24 cellular contexts compared by ENCODE assay signal in the genomic region with DNA sequence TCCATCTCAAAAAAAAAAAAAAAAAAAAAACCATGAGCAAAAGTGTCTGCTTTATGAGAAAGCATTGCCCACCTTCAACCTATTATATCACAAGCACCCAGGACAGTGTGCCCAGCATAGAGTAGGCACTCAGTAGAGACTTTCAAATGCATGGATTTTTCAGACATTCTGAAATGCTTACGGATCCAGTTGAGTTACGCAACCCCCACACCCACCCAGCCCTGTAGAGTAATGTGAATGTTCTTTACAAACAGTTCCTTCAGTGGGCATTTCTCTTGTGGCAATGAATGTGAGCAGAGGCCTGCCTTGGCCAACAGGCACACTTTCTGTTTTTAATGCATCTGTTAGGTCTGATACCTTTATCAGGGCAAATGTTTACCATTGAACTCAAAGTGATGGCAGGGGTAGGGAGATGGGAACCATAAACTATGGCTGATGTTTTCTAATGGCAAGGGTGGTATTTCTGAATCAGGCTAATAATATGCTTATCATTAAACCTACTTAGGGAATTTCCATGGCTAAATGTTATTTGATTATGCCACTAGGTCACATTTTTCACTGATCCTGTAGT.
"Had no signal": no experiment of that assay in that cellular context is flagged by ENCODE, and none has a peak within 500 bp of the region (broad histone marks: within the 10 kb centered on the region; RNA-seq: fewer than 3 reads in every experiment).

No MANE protein-coding gene starts in this region.

- H3K27ac ChIP-seq: breast epithelium, esophagus muscularis mucosa, foreskin keratinocyte, right lobe of liver, skin epidermis, thoracic aorta had no signal

- H3K36me3 ChIP-seq: breast epithelium had no signal

- H3K4me1 ChIP-seq: breast epithelium, foreskin keratinocyte had no signal

- ATAC-seq: activated CD4-positive, alpha-beta T cell treated with anti-CD3 and anti-CD28 coated beads for 36 hours; foreskin keratinocyte; naive thymus-derived CD8-positive, alpha-beta T cell; right lobe of liver; stimulated activated naive CD8-positive, alpha-beta T cell treated with anti-CD3 and anti-CD28 coated beads, Interleukin-15, Interleukin-2, amounts not matched to agents 100 U/mL and 50 U/mL, for 24 hours had no signal

- H3K9me3 ChIP-seq: breast epithelium, esophagus muscularis mucosa, right lobe of liver, thoracic aorta had no signal

- DNase-seq: activated CD4-positive, alpha-beta T cell treated with anti-CD3 and anti-CD28 coated beads for 36 hours; activated CD4-positive, alpha-beta T cell treated with anti-CD3 and anti-CD28 coated beads, Interleukin-2, amount 50 U/mL, for 4 hours; activated CD4-positive, CD25-positive, alpha-beta regulatory T cell; activated gamma-delta T cell; activated naive CD4-positive, alpha-beta T cell treated with anti-CD3 and anti-CD28 coated beads, Interleukin-2, amount 10 ng/mL, durations not matched to agents 7 days and 5 days; activated naive CD8-positive, alpha-beta T cell treated with anti-CD3 and anti-CD28 coated beads, Interleukin-2, amount 10 ng/mL, durations not matched to agents 7 days and 5 days; amygdala; foreskin keratinocyte; naive thymus-derived CD8-positive, alpha-beta T cell; posterior cingulate gyrus; stimulated activated CD4-positive, alpha-beta T cell treated with anti-CD3 and anti-CD28 coated beads, Interleukin-12 subunit alpha, Interleukin-12 subunit beta, amount 100 ng/mL, for 4 hours; stimulated activated CD4-positive, alpha-beta T cell treated with anti-CD3 and anti-CD28 coated beads, Interleukin-4, amount 100 ng/mL, for 1 hour; stimulated activated naive CD8-positive, alpha-beta T cell treated with anti-CD3 and anti-CD28 coated beads, Interleukin-15, Interleukin-2, amounts not matched to agents 100 U/mL and 50 U/mL, for 24 hours; T-helper 1 cell; trophoblast cell had no signal

- H3K36me3 Mint-ChIP-seq: activated naive CD8-positive, alpha-beta T cell treated with anti-CD3 and anti-CD28 coated beads, Interleukin-2, amount 10 ng/mL, durations not matched to agents 7 days and 5 days; memory B cell had no signal

- H3K27me3 ChIP-seq: breast epithelium, esophagus muscularis mucosa, foreskin keratinocyte, right lobe of liver had no signal

- H3K27me3 Mint-ChIP-seq: activated CD4-positive, alpha-beta T cell treated with anti-CD3 and anti-CD28 coated beads for 36 hours; activated naive CD8-positive, alpha-beta T cell treated with anti-CD3 and anti-CD28 coated beads, Interleukin-2, amount 10 ng/mL, durations not matched to agents 7 days and 5 days; central memory CD8-positive, alpha-beta T cell; naive thymus-derived CD8-positive, alpha-beta T cell had no signal

- H3K4me3 ChIP-seq: breast epithelium, esophagus muscularis mucosa, right lobe of liver, skin epidermis, thoracic aorta had no signal

- H3K27ac Mint-ChIP-seq: activated CD4-positive, alpha-beta T cell treated with anti-CD3 and anti-CD28 coated beads for 36 hours; activated naive CD4-positive, alpha-beta T cell treated with anti-CD3 and anti-CD28 coated beads, Interleukin-2, amount 10 ng/mL, durations not matched to agents 7 days and 5 days; activated naive CD8-positive, alpha-beta T cell treated with anti-CD3 and anti-CD28 coated beads, Interleukin-2, amount 10 ng/mL, durations not matched to agents 7 days and 5 days; dendritic cell treated with granulocyte-macrophage colony-stimulating factor and Interleukin-4, amounts not matched to agents 40 ng/mL and 50 ng/mL, for 4 days; memory B cell; T-helper 2 cell treated with Interferon-gamma antibody and Interleukin-4, amounts not matched to agents 5 μg/mL and 100 μg/mL, for 36 hours had no signal

- H3K4me3 Mint-ChIP-seq: activated CD4-positive, alpha-beta T cell treated with anti-CD3 and anti-CD28 coated beads for 36 hours; activated naive CD4-positive, alpha-beta T cell treated with anti-CD3 and anti-CD28 coated beads, Interleukin-2, amount 10 ng/mL, durations not matched to agents 7 days and 5 days; activated naive CD8-positive, alpha-beta T cell treated with anti-CD3 and anti-CD28 coated beads, Interleukin-2, amount 10 ng/mL, durations not matched to agents 7 days and 5 days; central memory CD8-positive, alpha-beta T cell; dendritic cell treated with granulocyte-macrophage colony-stimulating factor and Interleukin-4, amounts not matched to agents 40 ng/mL and 50 ng/mL, for 4 days; memory B cell; naive thymus-derived CD8-positive, alpha-beta T cell; T-helper 2 cell treated with Interferon-gamma antibody and Interleukin-4, amounts not matched to agents 5 μg/mL and 100 μg/mL, for 36 hours had no signal

- H3K9me3 Mint-ChIP-seq: activated naive CD4-positive, alpha-beta T cell treated with anti-CD3 and anti-CD28 coated beads, Interleukin-2, amount 10 ng/mL, durations not matched to agents 7 days and 5 days; activated naive CD8-positive, alpha-beta T cell treated with anti-CD3 and anti-CD28 coated beads, Interleukin-2, amount 10 ng/mL, durations not matched to agents 7 days and 5 days; central memory CD8-positive, alpha-beta T cell; dendritic cell treated with granulocyte-macrophage colony-stimulating factor and Interleukin-4, amounts not matched to agents 40 ng/mL and 50 ng/mL, for 4 days; memory B cell; naive thymus-derived CD8-positive, alpha-beta T cell; T-helper 2 cell treated with Interferon-gamma antibody and Interleukin-4, amounts not matched to agents 5 μg/mL and 100 μg/mL, for 36 hours had no signal
